Comparison of ENCODE assay signal across 12 cellular contexts in the genomic region with DNA sequence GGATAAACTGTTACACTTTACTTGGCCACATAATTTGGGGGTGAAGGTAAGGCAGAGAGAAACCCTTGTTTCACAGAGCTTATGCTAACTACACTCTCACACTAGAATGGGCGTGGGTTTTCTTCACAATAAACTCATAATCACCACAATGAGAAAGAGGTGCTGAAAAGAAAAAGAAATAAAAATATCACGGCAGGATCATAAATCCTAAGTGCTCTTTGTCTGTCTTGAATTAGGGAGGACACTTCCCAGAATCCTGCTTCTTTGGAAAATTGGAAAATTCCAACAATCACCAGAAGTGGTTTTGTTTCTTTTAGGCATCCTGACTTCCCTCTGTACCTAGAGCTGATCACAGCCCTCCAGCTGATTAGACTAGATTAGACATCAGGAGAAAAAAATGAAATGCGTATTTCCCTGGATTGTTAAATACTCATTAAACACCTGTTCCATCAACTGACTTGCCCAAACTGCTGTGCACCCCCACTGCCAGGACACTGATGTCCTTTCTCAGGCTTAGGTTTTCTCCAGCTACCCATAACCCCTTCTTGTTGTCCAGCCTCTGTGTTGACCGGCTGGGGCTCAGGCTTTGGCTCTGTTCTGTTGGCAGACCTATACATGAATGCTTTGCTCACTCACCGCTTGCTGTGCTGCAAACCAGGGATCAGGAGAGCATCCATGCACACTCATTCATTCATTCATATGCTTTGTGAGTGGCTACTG. TPM values are rescaled to one million over a fixed set of nuclear protein-coding genes. Genes with fewer than 3 reads are reported as not detected.
"Had no signal": no experiment of that assay in that cellular context is flagged by ENCODE, and none has a peak within 500 bp of the region (broad histone marks: within the 10 kb centered on the region; RNA-seq: fewer than 3 reads in every experiment).

No MANE protein-coding gene starts in this region.

- H3K27me3 ChIP-seq: ascending aorta, neural progenitor cell, thyroid gland had no signal

- H3K4me3 Mint-ChIP-seq: activated CD4-positive, alpha-beta memory T cell treated with anti-CD3 and anti-CD28 coated beads, Interleukin-2, amount 10 ng/mL, durations not matched to agents 7 days and 5 days; activated CD4-positive, alpha-beta T cell treated with anti-CD3 and anti-CD28 coated beads for 36 hours; activated T-cell treated with anti-CD3 and anti-CD28 coated beads, Interleukin-2, amount 50 U/mL, for 72 hours; neural progenitor cell had no signal

- DNase-seq: activated CD4-positive, alpha-beta memory T cell treated with anti-CD3 and anti-CD28 coated beads, Interleukin-2, amount 10 ng/mL, durations not matched to agents 7 days and 5 days; activated CD4-positive, alpha-beta T cell treated with anti-CD3 and anti-CD28 coated beads for 36 hours; activated T-cell treated with anti-CD3 and anti-CD28 coated beads, Interleukin-2, amount 50 U/mL, for 72 hours; hippocampal formation; retina; stimulated activated CD4-positive, alpha-beta T cell treated with anti-CD3 and anti-CD28 coated beads, Interleukin-15, amount 100 ng/mL, for 24 hours; stimulated activated CD4-positive, alpha-beta T cell treated with anti-CD3 and anti-CD28 coated beads, Interleukin-4, amount 100 ng/mL, for 24 hours; T-helper 9 cell; thyroid gland had no signal

- H3K9me3 Mint-ChIP-seq: activated CD4-positive, alpha-beta memory T cell treated with anti-CD3 and anti-CD28 coated beads, Interleukin-2, amount 10 ng/mL, durations not matched to agents 7 days and 5 days; activated T-cell treated with anti-CD3 and anti-CD28 coated beads, Interleukin-2, amount 50 U/mL, for 72 hours; neural progenitor cell had no signal

- H3K4me1 Mint-ChIP-seq: neural progenitor cell had no signal

- H3K4me1 ChIP-seq: neural progenitor cell had no signal

- H2AFZ ChIP-seq: neural progenitor cell had no signal

- H3K9me3 ChIP-seq: ascending aorta, thyroid gland had no signal

- H3K27ac ChIP-seq: ascending aorta, neural progenitor cell, thyroid gland had no signal

- H3K27ac Mint-ChIP-seq: activated CD4-positive, alpha-beta memory T cell treated with anti-CD3 and anti-CD28 coated beads, Interleukin-2, amount 10 ng/mL, durations not matched to agents 7 days and 5 days; activated CD4-positive, alpha-beta T cell treated with anti-CD3 and anti-CD28 coated beads for 36 hours; activated T-cell treated with anti-CD3 and anti-CD28 coated beads, Interleukin-2, amount 50 U/mL, for 72 hours; neural progenitor cell had no signal

- H3K4me2 ChIP-seq: neural progenitor cell had no signal

- H3K4me3 ChIP-seq: ascending aorta, neural progenitor cell, thyroid gland had no signal

- H3K36me3 ChIP-seq: neural progenitor cell, thyroid gland had no signal

- ATAC-seq: activated CD4-positive, alpha-beta T cell treated with anti-CD3 and anti-CD28 coated beads for 36 hours; activated T-cell treated with anti-CD3 and anti-CD28 coated beads, Interleukin-2, amount 50 U/mL, for 72 hours had no signal

- H3K27me3 Mint-ChIP-seq: activated CD4-positive, alpha-beta memory T cell treated with anti-CD3 and anti-CD28 coated beads, Interleukin-2, amount 10 ng/mL, durations not matched to agents 7 days and 5 days; activated CD4-positive, alpha-beta T cell treated with anti-CD3 and anti-CD28 coated beads for 36 hours had no signal

- H3K9ac ChIP-seq: neural progenitor cell had no signal

RNA-seq across cellular contexts. Expression of a gene that starts 41.6 kb away (rescaled TPM):
- total RNA-seq: activated CD4-positive, alpha-beta memory T cell treated with anti-CD3 and anti-CD28 coated beads, Interleukin-2, amount 10 ng/mL, durations not matched to agents 7 days and 5 days; activated T-cell treated with anti-CD3 and anti-CD28 coated beads, Interleukin-2, amount 50 U/mL, for 72 hours; kidney epithelial cell had no signal
